In genomic region chr5:134982230-134982629, GRCh38 we compare ENCODE assay signal across 17 cellular contexts. TPM values are rescaled to one million over a fixed set of nuclear protein-coding genes. Genes with fewer than 3 reads are reported as not detected.
"Had no signal": no experiment of that assay in that cellular context is flagged by ENCODE, and none has a peak within 500 bp of the region (broad histone marks: within the 10 kb centered on the region; RNA-seq: fewer than 3 reads in every experiment).

No MANE protein-coding gene starts in this region.

- H3K9me3 ChIP-seq: thyroid gland had no signal

- ATAC-seq: esophagus mucosa; left lobe of liver; mucosa of descending colon; naive thymus-derived CD4-positive, alpha-beta T cell had no signal

- H2AFZ ChIP-seq: hepatocyte, parathyroid adenoma had no signal

- H3K4me1 ChIP-seq: parathyroid adenoma, thyroid gland had no signal

- H3K4me2 ChIP-seq: hepatocyte had no signal

- H3K27ac ChIP-seq: cardiac muscle cell, hepatocyte, parathyroid adenoma, thyroid gland had no signal

- H3K9ac ChIP-seq: parathyroid adenoma had no signal

- DNase-seq: activated CD4-positive, alpha-beta T cell treated with anti-CD3 and anti-CD28 coated beads, Interleukin-2, amount 50 U/mL, for 4 hours; activated CD4-positive, CD25-positive, alpha-beta regulatory T cell treated with anti-CD3 and anti-CD28 coated beads, Interleukin-2, amount 50 U/mL, for 72 hours; activated effector memory CD4-positive, alpha-beta T cell treated with Interleukin-2 at 50 U/mL for 16 hours; activated naive CD4-positive, alpha-beta T cell treated with anti-CD3 and anti-CD28 coated beads, Interleukin-2, amount 50 U/mL, for 16 hours; activated T-cell treated with anti-CD3 and anti-CD28 coated beads, Interleukin-2, amount 50 U/mL, for 1 hour; mammary epithelial cell; mucosa of descending colon; naive thymus-derived CD4-positive, alpha-beta T cell; stimulated activated CD4-positive, alpha-beta T cell treated with anti-CD3 and anti-CD28 coated beads, Interleukin-12 subunit alpha, Interleukin-12 subunit beta, amount 100 ng/mL, for 4 hours; stimulated activated CD4-positive, alpha-beta T cell treated with anti-CD3 and anti-CD28 coated beads, Interleukin-2, amount 100 ng/mL, for 24 hours; thyroid gland had no signal

- H3K36me3 ChIP-seq: cardiac muscle cell, thyroid gland had no signal

- H3K4me3 Mint-ChIP-seq: naive thymus-derived CD4-positive, alpha-beta T cell; T-helper 2 cell treated with Interferon-gamma antibody and Interleukin-4, amounts not matched to agents 5 μg/mL and 100 μg/mL, for 36 hours had no signal

- H3K27me3 ChIP-seq: cardiac muscle cell, hepatocyte, thyroid gland had no signal

- H3K4me3 ChIP-seq: cardiac muscle cell, hepatocyte, mucosa of descending colon, thyroid gland had no signal

- H3K27ac Mint-ChIP-seq: naive thymus-derived CD4-positive, alpha-beta T cell; T-helper 2 cell treated with Interferon-gamma antibody and Interleukin-4, amounts not matched to agents 5 μg/mL and 100 μg/mL, for 36 hours had no signal

RNA-seq across cellular contexts. Expression of gene PITX1, which starts 51.8 kb away (rescaled TPM):
- polyA plus RNA-seq: naive thymus-derived CD4-positive, alpha-beta T cell had no signal
